Comparison of ENCODE assay signal across 25 cellular contexts in the genomic region with DNA sequence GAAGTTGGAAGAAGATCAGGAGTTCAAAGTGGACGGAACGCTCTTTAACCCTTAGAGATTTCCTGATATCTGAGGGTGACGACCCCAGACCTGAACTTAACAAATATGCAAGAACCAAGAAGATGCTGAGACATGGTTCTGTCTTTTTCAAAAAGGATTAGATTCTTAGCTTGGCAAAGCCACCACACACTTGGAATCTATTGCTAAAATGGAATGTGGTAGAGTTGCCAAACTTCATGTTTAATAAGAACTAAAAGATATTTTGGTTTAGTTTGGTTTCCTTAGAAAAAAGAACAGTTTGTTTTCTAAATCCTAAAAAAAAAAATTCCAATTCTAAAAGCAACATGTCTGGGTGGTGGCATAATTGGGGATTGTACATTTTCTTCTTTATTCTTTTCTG. TPM values are rescaled to one million over a fixed set of nuclear protein-coding genes. Genes with fewer than 3 reads are reported as not detected.
DNase-seq lines count a peak whose midpoint lies in the region; ATAC-seq and TF ChIP-seq lines count a peak whose summit lies in the region.
"Had no signal": no experiment of that assay in that cellular context is flagged by ENCODE, and none has a peak within 500 bp of the region (broad histone marks: within the 10 kb centered on the region; RNA-seq: fewer than 3 reads in every experiment).

No MANE protein-coding gene starts in this region.

- WGBS in gastroesophageal sphincter (ENCODE audit: low coverage in 1 of 2), 2 donors: 12 to 39% methylated on average over 3 of the region's 3 CpGs
- 39 to 54% methylated on average over 3 of the region's 3 CpGs for WGBS in testis, 2 donors

- POLR2A ChIA-PET in activated CD8-positive, alpha-beta T cell treated with anti-CD3 and anti-CD28 coated beads for 36 hours (lab: Charles Lee): no interaction called here

- no peak for TF ChIP-seq POLR2A in gastroesophageal sphincter (IDR thresholded peaks at IDR 0.05)
- TF ChIP-seq POLR2A in testis (IDR thresholded peaks at IDR 0.05): no peak

- H3K27ac ChIP-seq in gastroesophageal sphincter (peak overlapping the region in 3 of 4 donors; percentile 37 to 68 (median 41)), testis (peak overlapping the region; percentile 60 to 86)
- H3K27ac ChIP-seq: A549; BLaER1 treated with 17β-estradiol and CSF1 and Interleukin-3, amounts not matched to agents 10 nM and 100 nM; neural progenitor cell; parathyroid adenoma had no signal

- H3K9me3 ChIP-seq in gastroesophageal sphincter (peaks cover 0 to 15% (median 0%) of the 10 kb centered on the region in 3 donors), testis (no peaks in the 10 kb centered on the region)
- H3K9me3 ChIP-seq: A549, left lung, transverse colon had no signal

- peak; percentile 7 for DNase-seq in AG09309 (ENCODE audit: low read depth)
- peak; percentile 9 to 51 for DNase-seq in cardiac fibroblast (ENCODE audit: low read depth in 2 of 2)
- no peak for DNase-seq in testis
- DNase-seq in DMS 273 treated with DMSO at 0.1 percent for 48 hours (lab: John Stamatoyannopoulos, UW): no peak
- no peak for DNase-seq in activated CD8-positive, alpha-beta T cell treated with anti-CD3 and anti-CD28 coated beads for 36 hours
- no peak for DNase-seq in stimulated activated naive CD4-positive, alpha-beta T cell (lab: John Stamatoyannopoulos, UW)
- DNase-seq: activated CD4-positive, alpha-beta T cell treated with anti-CD3 and anti-CD28 coated beads, Interleukin-2, amount 50 U/mL, for 48 hours; activated CD8-positive, alpha-beta memory T cell treated with anti-CD3 and anti-CD28 coated beads, Interleukin-2, amount 50 U/mL, for 4 hours; activated naive CD4-positive, alpha-beta T cell; activated naive CD8-positive, alpha-beta T cell treated with anti-CD3 and anti-CD28 coated beads, Interleukin-2, amount 50 U/mL, for 24 hours; NCI-H1436 treated with DMSO at 0.1 percent for 48 hours; NCI-H345; stimulated activated naive CD8-positive, alpha-beta T cell treated with anti-CD3 and anti-CD28 coated beads, Interleukin-15, Interleukin-2, amounts not matched to agents 100 U/mL and 50 U/mL, for 24 hours; T-helper 17 cell; transverse colon had no signal

- intact Hi-C loops in testis (cut with DNase I; ENCODE audit: low total_unique reads): no loop called here
- intact Hi-C loops in activated CD8-positive, alpha-beta T cell treated with anti-CD3 and anti-CD28 coated beads for 36 hours (cut with micrococcal nuclease): no loop called here

- no peak for TF ChIP-seq EP300 in gastroesophageal sphincter (IDR thresholded peaks at IDR 0.05)

- no peaks in the 10 kb centered on the region for H3K9me3 Mint-ChIP-seq in activated CD8-positive, alpha-beta T cell treated with anti-CD3 and anti-CD28 coated beads for 36 hours
- H3K9me3 Mint-ChIP-seq: activated naive CD8-positive, alpha-beta T cell treated with anti-CD3 and anti-CD28 coated beads, Interleukin-2, amount 50 U/mL, for 24 hours; neural progenitor cell had no signal

- TF ChIP-seq CTCF in AG09309 (IDR thresholded peaks at IDR 0.05; ENCODE audit: control insufficient read depth, insufficient read depth, low read depth, low read length, missing control alignments) (no peak), cardiac fibroblast (IDR thresholded peaks at IDR 0.05; ENCODE audit: low read depth, low read length) (no peak), gastroesophageal sphincter (IDR thresholded peaks at IDR 0.05) (no peak), testis (IDR thresholded peaks at IDR 0.05) (no peak)
- TF ChIP-seq CTCF in activated CD8-positive, alpha-beta T cell treated with anti-CD3 and anti-CD28 coated beads for 36 hours (IDR thresholded peaks at IDR 0.05): no peak

- no peaks in the 10 kb centered on the region for H3K4me1 Mint-ChIP-seq in activated CD8-positive, alpha-beta T cell treated with anti-CD3 and anti-CD28 coated beads for 36 hours (ENCODE audit: low read depth)
- H3K4me1 Mint-ChIP-seq: activated naive CD8-positive, alpha-beta T cell treated with anti-CD3 and anti-CD28 coated beads, Interleukin-2, amount 50 U/mL, for 24 hours; neural progenitor cell had no signal

- peaks cover 17% of the 10 kb centered on the region for H3K27me3 Mint-ChIP-seq in activated CD8-positive, alpha-beta T cell treated with anti-CD3 and anti-CD28 coated beads for 36 hours

- H3K4me3 Mint-ChIP-seq in activated CD8-positive, alpha-beta T cell treated with anti-CD3 and anti-CD28 coated beads for 36 hours: no peak overlapping the region
- H3K4me3 Mint-ChIP-seq: activated naive CD8-positive, alpha-beta T cell treated with anti-CD3 and anti-CD28 coated beads, Interleukin-2, amount 50 U/mL, for 24 hours; T-helper 17 cell had no signal

- H3K27me3 ChIP-seq in gastroesophageal sphincter (peaks cover 31% of the 10 kb centered on the region), testis (no peaks in the 10 kb centered on the region)
- H3K27me3 ChIP-seq: BLaER1 treated with 17β-estradiol and CSF1 and Interleukin-3, amounts not matched to agents 10 nM and 100 nM; neural progenitor cell; transverse colon had no signal

- CTCF ChIA-PET in activated CD8-positive, alpha-beta T cell treated with anti-CD3 and anti-CD28 coated beads for 36 hours (lab: Charles Lee): interaction anchor here (1.7 kb wide), 1 partner anchor 125 kb away, joined by 4 read pairs; no protein-coding TSS in a partner anchor

- ATAC-seq in gastroesophageal sphincter: no peak
- ATAC-seq in activated CD8-positive, alpha-beta T cell treated with anti-CD3 and anti-CD28 coated beads for 36 hours: no peak
- ATAC-seq in HG03045 (IDR thresholded peaks at IDR 0.05; ENCODE audit: unreplicated experiment): no peak
- ATAC-seq: A549; activated naive CD8-positive, alpha-beta T cell treated with anti-CD3 and anti-CD28 coated beads, Interleukin-2, amount 50 U/mL, for 24 hours; HCT116; left lung; SK-N-SH treated with all-trans-retinoic acid at 6 μM for 48 hours; stimulated activated naive CD8-positive, alpha-beta T cell treated with anti-CD3 and anti-CD28 coated beads, Interleukin-15, Interleukin-2, amounts not matched to agents 100 U/mL and 50 U/mL, for 24 hours; T-helper 17 cell had no signal

- peaks cover 0 to 16% (median 3%) of the 10 kb centered on the region in 3 donors for H3K4me1 ChIP-seq in gastroesophageal sphincter
- H3K4me1 ChIP-seq in testis: peaks cover 13% of the 10 kb centered on the region
- H3K4me1 ChIP-seq: A549, left lung, neural progenitor cell, parathyroid adenoma, transverse colon had no signal

- H3K4me3 ChIP-seq in AG09309 (ENCODE audit: control insufficient read depth, low read depth, low read length) (no peak overlapping the region), cardiac fibroblast (replicated peaks in 1 of 2; ENCODE audit: low read depth in 2 of 2, low read length in 2 of 2) (no peak overlapping the region), gastroesophageal sphincter (no peak overlapping the region), testis (no peak overlapping the region)
- H3K4me3 ChIP-seq: A549; BLaER1 treated with 17β-estradiol and CSF1 and Interleukin-3, amounts not matched to agents 10 nM and 100 nM; left lung; neural progenitor cell; smooth muscle cell; transverse colon had no signal

- no peaks in the 10 kb centered on the region for H3K36me3 Mint-ChIP-seq in activated CD8-positive, alpha-beta T cell treated with anti-CD3 and anti-CD28 coated beads for 36 hours (ENCODE audit: low read depth)

- no peaks in the 10 kb centered on the region for H3K36me3 ChIP-seq in gastroesophageal sphincter
- no peaks in the 10 kb centered on the region for H3K36me3 ChIP-seq in testis (ENCODE audit: low read depth, missing control alignments)
- H3K36me3 ChIP-seq: BLaER1 treated with 17β-estradiol and CSF1 and Interleukin-3, amounts not matched to agents 10 nM and 100 nM; left lung; neural progenitor cell; transverse colon had no signal

- no peak overlapping the region for H3K27ac Mint-ChIP-seq in activated CD8-positive, alpha-beta T cell treated with anti-CD3 and anti-CD28 coated beads for 36 hours
- H3K27ac Mint-ChIP-seq: neural progenitor cell, T-helper 17 cell had no signal

RNA-seq across cellular contexts. Expression of a gene that starts 29.5 kb away (rescaled TPM):
- under 1 TPM; under 0.01 to 0.40 (median 0.15) TPM for total RNA-seq in gastroesophageal sphincter
- 1 to 10 TPM; 2.6 to 3.2 TPM for total RNA-seq in testis
- polyA plus RNA-seq in testis (ENCODE audit: insufficient read depth, low read depth, low replicate concordance): 1.2 TPM
- not detected for total RNA-seq in activated CD8-positive, alpha-beta T cell treated with anti-CD3 and anti-CD28 coated beads for 36 hours
- total RNA-seq: T-helper 17 cell had no signal

Comparison
In these comparisons a context has a peak if more than half of its experiments do, and no peak if none do; other contexts are left out.
1. DNase-seq: peak in AG09309 (single experiment) and cardiac fibroblast (2 of 2); none in testis (single experiment), DMS 273 treated with DMSO at 0.1 percent for 48 hours (single experiment), activated CD8-positive, alpha-beta T cell treated with anti-CD3 and anti-CD28 coated beads for 36 hours (single experiment) and stimulated activated naive CD4-positive, alpha-beta T cell (0 of 6).